10 cellular contexts compared by ENCODE assay signal in the genomic region with DNA sequence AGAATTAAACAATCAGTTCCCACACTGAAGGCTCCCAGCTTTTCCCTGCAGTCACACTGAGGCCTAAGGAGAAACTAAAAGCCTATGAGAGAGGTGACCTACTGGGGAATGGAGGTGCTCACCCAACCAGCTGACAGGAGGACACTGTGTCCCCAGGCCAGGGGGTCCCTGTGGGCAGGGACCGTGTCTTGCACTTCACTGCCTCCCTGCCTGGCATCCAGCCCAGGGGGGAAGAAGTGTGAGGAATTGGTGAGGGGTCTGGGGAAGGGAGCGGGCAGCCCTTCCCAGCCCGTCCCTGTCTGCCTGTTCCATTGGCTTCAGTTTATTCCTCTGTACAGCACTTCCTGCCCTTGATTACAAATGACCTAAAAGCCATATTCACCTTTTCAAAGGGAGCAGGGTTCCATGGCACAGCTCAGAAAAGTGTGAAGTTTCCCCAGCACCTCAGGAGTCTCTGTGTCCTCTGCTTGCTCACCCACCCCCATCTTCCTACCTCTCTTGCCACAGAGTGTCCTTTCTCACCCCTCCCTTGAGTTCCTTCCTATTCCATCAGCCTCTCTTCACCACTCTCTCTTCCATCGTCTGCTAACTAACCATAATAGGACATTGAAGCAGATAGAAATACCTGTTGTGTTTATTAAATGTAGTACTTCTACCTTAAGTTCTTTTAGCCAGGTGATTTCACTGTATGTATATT. TPM values are rescaled to one million over a fixed set of nuclear protein-coding genes. Genes with fewer than 3 reads are reported as not detected.
A peak's percentile ranks its signal among the peaks of the same experiment; 100 is the strongest.
DNase-seq lines count a peak whose midpoint lies in the region; ATAC-seq and TF ChIP-seq lines count a peak whose summit lies in the region.
"Had no signal": no experiment of that assay in that cellular context is flagged by ENCODE, and none has a peak within 500 bp of the region (broad histone marks: within the 10 kb centered on the region; RNA-seq: fewer than 3 reads in every experiment).

No MANE protein-coding gene starts in this region.

- no peak overlapping the region for H3K4me3 ChIP-seq in lower lobe of right lung
- no peak overlapping the region for H3K4me3 ChIP-seq in upper lobe of right lung
- H3K4me3 ChIP-seq: coronary artery had no signal

- ATAC-seq in Right ventricle myocardium inferior (peak; percentile 38), lower lobe of right lung (peak; percentile 27 to 37), upper lobe of right lung (peak; percentile 36)
- ATAC-seq in activated CD8-positive, alpha-beta T cell treated with anti-CD3 and anti-CD28 coated beads for 36 hours = peak; percentile 22

- no peaks in the 10 kb centered on the region for H3K27me3 ChIP-seq in lower lobe of right lung (ENCODE audit: low read depth)
- no peaks in the 10 kb centered on the region for H3K27me3 ChIP-seq in upper lobe of right lung

- no peak for DNase-seq in Right ventricle myocardium inferior (ENCODE audit: missing footprints)
- no peak for DNase-seq in cardiac septum (ENCODE audit: low spot score)
- peak; percentile 36 for DNase-seq in activated CD8-positive, alpha-beta T cell treated with anti-CD3 and anti-CD28 coated beads for 36 hours
- no peak for DNase-seq in lower lobe of right lung
- DNase-seq in upper lobe of right lung = no peak
- no peak for DNase-seq in NCI-H2029 (lab: John Stamatoyannopoulos, UW)
- DNase-seq in islet precursor cell = no peak
- DNase-seq in NCI-H226 = no peak

- peak overlapping the region; percentile 96 for H3K27ac Mint-ChIP-seq in activated CD8-positive, alpha-beta T cell treated with anti-CD3 and anti-CD28 coated beads for 36 hours

- CTCF ChIA-PET in activated CD8-positive, alpha-beta T cell treated with anti-CD3 and anti-CD28 coated beads for 36 hours (lab: Charles Lee) = interaction anchor here (2.6 to 5.8 kb wide), 3 partner anchors 12 to 229 kb away, joined by 10 to 27 read pairs (median 14); a partner anchor contains a TSS

- H3K36me3 ChIP-seq in lower lobe of right lung = no peaks in the 10 kb centered on the region
- no peaks in the 10 kb centered on the region for H3K36me3 ChIP-seq in upper lobe of right lung

- peak overlapping the region; percentile 65 for H3K4me3 Mint-ChIP-seq in activated CD8-positive, alpha-beta T cell treated with anti-CD3 and anti-CD28 coated beads for 36 hours

- POLR2A ChIA-PET in activated CD8-positive, alpha-beta T cell treated with anti-CD3 and anti-CD28 coated beads for 36 hours (lab: Charles Lee) = interaction anchor here (1.0 to 6.0 kb wide), 2 partner anchors 12 to 171 kb away, joined by 3 to 48 read pairs; a partner anchor contains a TSS

- peaks cover 15% of the 10 kb centered on the region for H3K36me3 Mint-ChIP-seq in activated CD8-positive, alpha-beta T cell treated with anti-CD3 and anti-CD28 coated beads for 36 hours (ENCODE audit: low read depth)

- H3K27ac ChIP-seq in lower lobe of right lung (peak overlapping the region; percentile 68), upper lobe of right lung (peak overlapping the region; percentile 61)
- H3K27ac ChIP-seq: VCaP had no signal

- H3K4me1 ChIP-seq in lower lobe of right lung (peaks cover 73% of the 10 kb centered on the region), upper lobe of right lung (peaks cover 29% of the 10 kb centered on the region)

- intact Hi-C loops in Right ventricle myocardium inferior (cut with DNase I) (no loop called here), cardiac septum (cut with DNase I) (no loop called here), lower lobe of right lung (cut with DNase I) (no loop called here), upper lobe of right lung (cut with DNase I) (no loop called here)
- intact Hi-C loops in activated CD8-positive, alpha-beta T cell treated with anti-CD3 and anti-CD28 coated beads for 36 hours (cut with micrococcal nuclease) = loop anchor here (2.0 to 5.0 kb wide), 2 partner anchors 73 to 180 kb away; no protein-coding TSS in a partner anchor

- TF ChIP-seq CTCF in activated CD8-positive, alpha-beta T cell treated with anti-CD3 and anti-CD28 coated beads for 36 hours (IDR thresholded peaks at IDR 0.05) = no peak
- TF ChIP-seq CTCF in lower lobe of right lung (IDR thresholded peaks at IDR 0.05) (no peak), upper lobe of right lung (IDR thresholded peaks at IDR 0.05) (no peak)

- H3K27me3 Mint-ChIP-seq in activated CD8-positive, alpha-beta T cell treated with anti-CD3 and anti-CD28 coated beads for 36 hours = no peaks in the 10 kb centered on the region

- peaks cover 90% of the 10 kb centered on the region for H3K4me1 Mint-ChIP-seq in activated CD8-positive, alpha-beta T cell treated with anti-CD3 and anti-CD28 coated beads for 36 hours (ENCODE audit: low read depth)

- H3K9me3 ChIP-seq in lower lobe of right lung (no peaks in the 10 kb centered on the region), upper lobe of right lung (no peaks in the 10 kb centered on the region)

- H3K9me3 Mint-ChIP-seq in activated CD8-positive, alpha-beta T cell treated with anti-CD3 and anti-CD28 coated beads for 36 hours = no peaks in the 10 kb centered on the region

RNA-seq across cellular contexts. Expression of a gene that starts 12.9 kb away (rescaled TPM):
- 6.0 TPM for total RNA-seq in Right ventricle myocardium inferior
- 1.8 TPM for total RNA-seq in cardiac septum
- 10 to 100 TPM; 19.7 to 21.1 TPM for total RNA-seq in activated CD8-positive, alpha-beta T cell treated with anti-CD3 and anti-CD28 coated beads for 36 hours
- total RNA-seq in lower lobe of right lung = 79.3 TPM
- total RNA-seq in upper lobe of right lung = 104 TPM
